ENCODE assay signal across 9 cellular contexts in genomic region chr1:6447818-6448748, GRCh38. TPM values are rescaled to one million over a fixed set of nuclear protein-coding genes. Genes with fewer than 3 reads are reported as not detected.
DNase-seq lines count a peak whose midpoint lies in the region; ATAC-seq and TF ChIP-seq lines count a peak whose summit lies in the region.
"Had no signal": no experiment of that assay in that cellular context is flagged by ENCODE, and none has a peak within 500 bp of the region (broad histone marks: within the 10 kb centered on the region; RNA-seq: fewer than 3 reads in every experiment).

No MANE protein-coding gene starts in this region.

- H3K27me3 Mint-ChIP-seq in activated CD8-positive, alpha-beta memory T cell treated with anti-CD3 and anti-CD28 coated beads, Interleukin-2, amount 10 ng/mL, durations not matched to agents 7 days and 5 days = peaks cover 56% of the 10 kb centered on the region
- H3K27me3 Mint-ChIP-seq in stimulated activated memory B cell treated with anti-CD40 and anti-IgM and Interleukin-4, amounts not matched to agents 10 μg/mL and 1 μg/mL and 100 μg/mL, for 72 hours = peaks cover 96% of the 10 kb centered on the region

- DNase-seq in activated CD8-positive, alpha-beta memory T cell treated with anti-CD3 and anti-CD28 coated beads, Interleukin-2, amount 10 ng/mL, durations not matched to agents 7 days and 5 days = no peak
- DNase-seq in activated CD8-positive, alpha-beta memory T cell treated with anti-CD3 and anti-CD28 coated beads for 24 hours = no peak
- no peak for DNase-seq in epithelial cell of proximal tubule (ENCODE audit: low read depth)

- ATAC-seq in activated CD8-positive, alpha-beta memory T cell treated with anti-CD3 and anti-CD28 coated beads, Interleukin-2, amount 10 ng/mL, durations not matched to agents 7 days and 5 days = peak; percentile 28
- ATAC-seq in stimulated activated memory B cell treated with anti-CD40 and anti-IgM and Interleukin-4, amounts not matched to agents 10 μg/mL and 1 μg/mL and 100 μg/mL, for 72 hours = peak; percentile 3
- ATAC-seq in GM21576 (IDR thresholded peaks at IDR 0.05; ENCODE audit: unreplicated experiment) (no peak), HG03095 (IDR thresholded peaks at IDR 0.05; ENCODE audit: unreplicated experiment) (no peak), GM18498 (IDR thresholded peaks at IDR 0.05; ENCODE audit: unreplicated experiment) (no peak)
- ATAC-seq: right cardiac atrium had no signal

- no peak overlapping the region for H3K4me3 Mint-ChIP-seq in activated CD8-positive, alpha-beta memory T cell treated with anti-CD3 and anti-CD28 coated beads, Interleukin-2, amount 10 ng/mL, durations not matched to agents 7 days and 5 days
- peak overlapping the region; percentile 61 for H3K4me3 Mint-ChIP-seq in stimulated activated memory B cell treated with anti-CD40 and anti-IgM and Interleukin-4, amounts not matched to agents 10 μg/mL and 1 μg/mL and 100 μg/mL, for 72 hours

- H3K36me3 ChIP-seq in OCI-LY3 (replicated peaks; ENCODE audit: low read depth, low read length) = no peaks in the 10 kb centered on the region

- no peaks in the 10 kb centered on the region for H3K9me3 ChIP-seq in OCI-LY3 (ENCODE audit: insufficient read depth, low read length)

- no peak overlapping the region for H2AFZ ChIP-seq in OCI-LY3 (ENCODE audit: low read depth, low read length)

- H3K79me2 ChIP-seq in OCI-LY3 (ENCODE audit: low read length) = no peaks in the 10 kb centered on the region

- 0 out of 2 replicates have a peak, but pooled peaks cover 3% of the 10 kb centered on the region for H3K27me3 ChIP-seq in OCI-LY3 (ENCODE audit: low read depth, low read length)

- no peaks in the 10 kb centered on the region for H3K36me3 Mint-ChIP-seq in activated CD8-positive, alpha-beta memory T cell treated with anti-CD3 and anti-CD28 coated beads, Interleukin-2, amount 10 ng/mL, durations not matched to agents 7 days and 5 days
- H3K36me3 Mint-ChIP-seq in stimulated activated memory B cell treated with anti-CD40 and anti-IgM and Interleukin-4, amounts not matched to agents 10 μg/mL and 1 μg/mL and 100 μg/mL, for 72 hours = no peaks in the 10 kb centered on the region

- H3K4me3 ChIP-seq in OCI-LY3 (ENCODE audit: low read length) = peak overlapping the region; percentile 67
- no peak overlapping the region for H3K4me3 ChIP-seq in epithelial cell of proximal tubule (ENCODE audit: low read depth, low read length)

- H3K4me2 ChIP-seq in OCI-LY3 (ENCODE audit: low read length) = peak overlapping the region; percentile 35

- H3K4me1 Mint-ChIP-seq in activated CD8-positive, alpha-beta memory T cell treated with anti-CD3 and anti-CD28 coated beads, Interleukin-2, amount 10 ng/mL, durations not matched to agents 7 days and 5 days = peaks cover 4% of the 10 kb centered on the region
- peaks cover 21% of the 10 kb centered on the region for H3K4me1 Mint-ChIP-seq in stimulated activated memory B cell treated with anti-CD40 and anti-IgM and Interleukin-4, amounts not matched to agents 10 μg/mL and 1 μg/mL and 100 μg/mL, for 72 hours

- H3K27ac ChIP-seq in OCI-LY3 (ENCODE audit: low read length) = no peak overlapping the region

- H4K20me1 ChIP-seq in OCI-LY3 (ENCODE audit: insufficient read depth, low read length) = no peaks in the 10 kb centered on the region

- H3K9me3 Mint-ChIP-seq in activated CD8-positive, alpha-beta memory T cell treated with anti-CD3 and anti-CD28 coated beads, Interleukin-2, amount 10 ng/mL, durations not matched to agents 7 days and 5 days (ENCODE audit: low read depth) = no peaks in the 10 kb centered on the region
- H3K9me3 Mint-ChIP-seq in stimulated activated memory B cell treated with anti-CD40 and anti-IgM and Interleukin-4, amounts not matched to agents 10 μg/mL and 1 μg/mL and 100 μg/mL, for 72 hours = no peaks in the 10 kb centered on the region

- CTCF ChIA-PET in activated CD8-positive, alpha-beta memory T cell treated with anti-CD3 and anti-CD28 coated beads, Interleukin-2, amount 10 ng/mL, durations not matched to agents 7 days and 5 days (lab: Charles Lee) = interaction anchor here (1.0 to 1.6 kb wide), 3 partner anchors 10 to 89 kb away, joined by 3 to 6 read pairs (median 3); partner anchors contain the start of gene TNFRSF25

- H3K4me1 ChIP-seq in OCI-LY3 (ENCODE audit: low read length) = no peaks in the 10 kb centered on the region

- H3K27ac Mint-ChIP-seq in activated CD8-positive, alpha-beta memory T cell treated with anti-CD3 and anti-CD28 coated beads, Interleukin-2, amount 10 ng/mL, durations not matched to agents 7 days and 5 days = no peak overlapping the region
- no peak overlapping the region for H3K27ac Mint-ChIP-seq in stimulated activated memory B cell treated with anti-CD40 and anti-IgM and Interleukin-4, amounts not matched to agents 10 μg/mL and 1 μg/mL and 100 μg/mL, for 72 hours

- H3K9ac ChIP-seq in OCI-LY3 (ENCODE audit: low read length) = no peak overlapping the region

- no peak for TF ChIP-seq CTCF in OCI-LY3 (IDR thresholded peaks at IDR 0.05; ENCODE audit: low read depth, low read length)
- peak; percentile 11 for TF ChIP-seq CTCF in epithelial cell of proximal tubule (conservative IDR thresholded peaks at IDR 0.05; ENCODE audit: low read depth, low read length)

RNA-seq across cellular contexts. Expression of gene TNFRSF25, which starts 17.9 kb away (rescaled TPM):
- 10 to 100 TPM; 54.3 to 71.6 TPM for total RNA-seq in activated CD8-positive, alpha-beta memory T cell treated with anti-CD3 and anti-CD28 coated beads, Interleukin-2, amount 10 ng/mL, durations not matched to agents 7 days and 5 days
- 9.6 and 30.4 TPM in 2 replicates for total RNA-seq in epithelial cell of proximal tubule

RNA-seq across cellular contexts. Expression of gene ESPN, which starts 23.5 kb away (rescaled TPM):
- under 1 TPM; 0.32 to 0.89 TPM for total RNA-seq in activated CD8-positive, alpha-beta memory T cell treated with anti-CD3 and anti-CD28 coated beads, Interleukin-2, amount 10 ng/mL, durations not matched to agents 7 days and 5 days
- total RNA-seq in epithelial cell of proximal tubule = not detected in 2 replicates

RNA-seq across cellular contexts. Expression of gene HES2, which starts 28.4 kb away (rescaled TPM):
- total RNA-seq in activated CD8-positive, alpha-beta memory T cell treated with anti-CD3 and anti-CD28 coated beads, Interleukin-2, amount 10 ng/mL, durations not matched to agents 7 days and 5 days = under 1 TPM in 1 of 2 experiments, not detected in 1; 0.52 TPM
- total RNA-seq in epithelial cell of proximal tubule = 3.0 and 6.2 TPM in 2 replicates

RNA-seq across cellular contexts. Expression of gene PLEKHG5, which starts 43.4 kb away (rescaled TPM):
- total RNA-seq in activated CD8-positive, alpha-beta memory T cell treated with anti-CD3 and anti-CD28 coated beads, Interleukin-2, amount 10 ng/mL, durations not matched to agents 7 days and 5 days = 1 to 10 TPM; 1.1 to 1.7 TPM
- 17.4 and 23.3 TPM in 2 replicates for total RNA-seq in epithelial cell of proximal tubule

RNA-seq across cellular contexts. Expression of gene ACOT7, which starts 54.5 kb away (rescaled TPM):
- total RNA-seq in activated CD8-positive, alpha-beta memory T cell treated with anti-CD3 and anti-CD28 coated beads, Interleukin-2, amount 10 ng/mL, durations not matched to agents 7 days and 5 days = 10 to 100 TPM; 81.3 to 87.0 TPM
- total RNA-seq in epithelial cell of proximal tubule = 80.3 and 82.0 TPM in 2 replicates

Comparison
In these comparisons a context has a peak if more than half of its experiments do, and no peak if none do; other contexts are left out.
1. ATAC-seq: peak in activated CD8-positive, alpha-beta memory T cell treated with anti-CD3 and anti-CD28 coated beads, Interleukin-2, amount 10 ng/mL, durations not matched to agents 7 days and 5 days (single experiment) and stimulated activated memory B cell treated with anti-CD40 and anti-IgM and Interleukin-4, amounts not matched to agents 10 μg/mL and 1 μg/mL and 100 μg/mL, for 72 hours (single experiment); none in GM21576 (single experiment), HG03095 (single experiment) and GM18498 (single experiment).